Comparison of ENCODE assay signal across 16 cellular contexts in genomic region chr11:2108675-2109481, GRCh38. TPM values are rescaled to one million over a fixed set of nuclear protein-coding genes. Genes with fewer than 3 reads are reported as not detected.
"Had no signal": no experiment of that assay in that cellular context is flagged by ENCODE, and none has a peak within 500 bp of the region (broad histone marks: within the 10 kb centered on the region; RNA-seq: fewer than 3 reads in every experiment).

No MANE protein-coding gene starts in this region.

- ATAC-seq: left colon; stimulated activated memory B cell treated with anti-CD40 and anti-IgM and Interleukin-4, amounts not matched to agents 10 μg/mL and 1 μg/mL and 100 μg/mL, for 72 hours had no signal

- H3K27me3 ChIP-seq: ovary, tibial nerve had no signal

- H3K9me3 ChIP-seq: ovary had no signal

- H3K4me3 ChIP-seq: ovary, tibial nerve had no signal

- FAIRE-seq: small intestine had no signal

- H3K36me3 ChIP-seq: ovary, tibial nerve had no signal

- DNase-seq: activated B cell treated with CpG ODN at 0.5 μM for 24 hours; activated CD4-positive, alpha-beta T cell treated with anti-CD3 and anti-CD28 coated beads, Interleukin-2, amount 10 ng/mL, durations not matched to agents 24 days and 14 days; activated CD8-positive, alpha-beta memory T cell treated with anti-CD3 and anti-CD28 coated beads for 24 hours; activated T-cell treated with anti-CD3 and anti-CD28 coated beads for 4 hours; central memory CD4-positive, alpha-beta T cell; effector memory CD4-positive, alpha-beta T cell; hypothalamus; small intestine had no signal

RNA-seq across cellular contexts. Expression of gene IGF2, which starts 30.3 kb away (rescaled TPM):
- total RNA-seq: activated B cell treated with CpG ODN at 0.5 μM for 24 hours had no signal
- polyA plus RNA-seq: neural cell had no signal

RNA-seq across cellular contexts. Expression of gene INS, which starts 52.1 kb away (rescaled TPM):
- total RNA-seq: activated B cell treated with CpG ODN at 0.5 μM for 24 hours; activated CD4-positive, alpha-beta T cell treated with anti-CD3 and anti-CD28 coated beads, Interleukin-2, amount 10 ng/mL, durations not matched to agents 24 days and 14 days; activated T-helper 2 cell treated with anti-CD3 and anti-CD28 coated beads, Interferon-gamma antibody, Interleukin-2, Interleukin-4, amounts not matched to agents 10 μg/mL and 5 μg/mL and 100 μg/mL, durations not matched to agents 14 hours and 24 hours and 36 hours; epithelial cell of proximal tubule; subcutaneous adipose tissue had no signal
- polyA plus RNA-seq: neural cell, ovary had no signal
